8 cellular contexts compared by ENCODE assay signal in the genomic region with DNA sequence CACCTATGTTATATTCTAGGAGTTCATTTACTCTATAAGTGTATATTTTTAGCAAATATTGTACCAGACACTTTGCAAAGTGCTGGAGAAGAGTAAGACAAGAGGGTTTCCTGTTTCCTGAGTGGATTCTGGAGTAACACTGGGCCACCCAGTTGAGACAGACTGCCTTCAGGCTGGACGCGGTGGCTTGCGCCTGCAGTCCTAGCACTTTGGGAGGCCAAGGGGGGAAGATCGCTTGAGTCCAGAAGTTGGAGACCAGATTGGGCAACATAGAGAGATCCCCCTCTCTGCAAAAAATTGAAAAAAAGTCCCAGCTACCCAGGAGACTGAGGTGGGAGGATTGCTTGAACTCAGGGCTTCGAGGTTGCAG. TPM values are rescaled to one million over a fixed set of nuclear protein-coding genes. Genes with fewer than 3 reads are reported as not detected.
DNase-seq lines count a peak whose midpoint lies in the region; ATAC-seq and TF ChIP-seq lines count a peak whose summit lies in the region.

No MANE protein-coding gene starts in this region.

- H3K9ac ChIP-seq in MM.1S (ENCODE audit: low read length) (peak overlapping the region; percentile 97; the same call in 1 of the 2 replicates), neuronal stem cell (ENCODE audit: low read depth, low read length, poor library complexity) (no peak overlapping the region)

- H2AK5ac ChIP-seq in neuronal stem cell (ENCODE audit: low read depth, low read length) = no peak overlapping the region

- H3F3A ChIP-seq in MM.1S (ENCODE audit: insufficient read depth, low read length) = no peaks in the 10 kb centered on the region

- no peak for TF ChIP-seq CTCF in MM.1S (IDR thresholded peaks at IDR 0.05; ENCODE audit: low read length)

- no peak overlapping the region for H2BK12ac ChIP-seq in neuronal stem cell (ENCODE audit: low read length)

- H3K18ac ChIP-seq in neuronal stem cell (ENCODE audit: low read length) = no peak overlapping the region

- H4K8ac ChIP-seq in neuronal stem cell (ENCODE audit: low read depth, low read length) = no peak overlapping the region

- peak overlapping the region; percentile 87 for H3K4me2 ChIP-seq in MM.1S (ENCODE audit: low read depth, low read length)
- no peak overlapping the region for H3K4me2 ChIP-seq in neuronal stem cell (ENCODE audit: insufficient read depth, low read length, poor library complexity, severe bottlenecking)

- H3K4me1 ChIP-seq in CD4-positive, CD25-positive, alpha-beta regulatory T cell (ENCODE audit: control insufficient read depth, insufficient read depth, low read length, poor library complexity, severe bottlenecking) = peaks cover 21% of the 10 kb centered on the region
- H3K4me1 ChIP-seq in MM.1S (ENCODE audit: low read length) (peaks cover 9% of the 10 kb centered on the region), neuronal stem cell (ENCODE audit: control insufficient read depth in 2 of 2, insufficient read depth in 1 of 2, low read depth in 1 of 2, low read length in 2 of 2) (peaks cover 2 to 4% of the 10 kb centered on the region in 2 donors)
- H3K4me1 ChIP-seq in effector memory CD4-positive, alpha-beta T cell (ENCODE audit: control insufficient read depth, insufficient read depth, low read length, poor library complexity, severe bottlenecking) = no peaks in the 10 kb centered on the region

- no peak overlapping the region for H3K4ac ChIP-seq in neuronal stem cell (ENCODE audit: low read length)

- peaks cover 7% of the 10 kb centered on the region for H3K27me3 Mint-ChIP-seq in CD4-positive, CD25-positive, alpha-beta regulatory T cell

- peaks cover 24% of the 10 kb centered on the region for H3K36me3 ChIP-seq in CD4-positive, CD25-positive, alpha-beta regulatory T cell (ENCODE audit: control insufficient read depth, insufficient read depth, low read length)
- H3K36me3 ChIP-seq in MM.1S (replicated peaks; ENCODE audit: insufficient read depth, low read length) (peaks cover 3% of the 10 kb centered on the region; the same call in 1 of the 2 replicates), neuronal stem cell (replicated peaks in 1 of 2; ENCODE audit: control insufficient read depth in 2 of 2, insufficient read depth in 2 of 2, low read length in 2 of 2) (peaks cover 18 to 33% of the 10 kb centered on the region in 2 donors)
- peaks cover 25% of the 10 kb centered on the region for H3K36me3 ChIP-seq in effector memory CD4-positive, alpha-beta T cell (ENCODE audit: control insufficient read depth, insufficient read depth, low read length)

- DNase-seq in CD4-positive, CD25-positive, alpha-beta regulatory T cell = no peak
- DNase-seq in MM.1S (no peak), neuronal stem cell (ENCODE audit: low spot score) (no peak), caudate nucleus (lab: John Stamatoyannopoulos, UW) (no peak), C1 segment of cervical spinal cord (lab: John Stamatoyannopoulos, UW) (no peak), NCI-H1436 (lab: John Stamatoyannopoulos, UW) (no peak), SW480 (ENCODE audit: low spot score) (no peak)
- DNase-seq in effector memory CD4-positive, alpha-beta T cell = no peak

- H3K27ac ChIP-seq in CD4-positive, CD25-positive, alpha-beta regulatory T cell (ENCODE audit: insufficient read depth, low read length, poor library complexity, severe bottlenecking) = no peak overlapping the region
- H3K27ac ChIP-seq in MM.1S (ENCODE audit: low read length) (no peak overlapping the region), neuronal stem cell (replicated peaks; ENCODE audit: low read length) (no peak overlapping the region), caudate nucleus (ENCODE audit: low read depth, low read length) (no peak overlapping the region)
- H3K27ac ChIP-seq in effector memory CD4-positive, alpha-beta T cell (ENCODE audit: insufficient read depth, low read length, poor library complexity, severe bottlenecking) = no peak overlapping the region

- peak overlapping the region; percentile 94 to 99 (median 98) for H3K4me3 Mint-ChIP-seq in CD4-positive, CD25-positive, alpha-beta regulatory T cell

- H3K14ac ChIP-seq in neuronal stem cell (ENCODE audit: low read length) = no peak overlapping the region

- H3K36me3 Mint-ChIP-seq in CD4-positive, CD25-positive, alpha-beta regulatory T cell = peaks cover 23% of the 10 kb centered on the region

- peaks cover 11 to 43% (median 33%) of the 10 kb centered on the region in 4 donors for H3K4me1 Mint-ChIP-seq in CD4-positive, CD25-positive, alpha-beta regulatory T cell

- H4K91ac ChIP-seq in neuronal stem cell (ENCODE audit: low read depth, low read length, poor library complexity) = no peak overlapping the region

- H3K79me2 ChIP-seq in MM.1S (ENCODE audit: low read length) = peaks cover 42% of the 10 kb centered on the region

- H2AFZ ChIP-seq in MM.1S (ENCODE audit: low read length) (peak overlapping the region; percentile 99), neuronal stem cell (ENCODE audit: low read length) (peak overlapping the region; percentile 94)

- no CpG with 5 or more reads among the region's 5 CpGs for whole genome bisulfite sequencing in neuronal stem cell (ENCODE audit: extremely low coverage in 2 of 2, insufficient read length in 2 of 2, insufficient replicate concordance in 1 of 2), 2 donors

- H3K9me3 ChIP-seq in CD4-positive, CD25-positive, alpha-beta regulatory T cell (ENCODE audit: control insufficient read depth in 2 of 2, low read length in 2 of 2) = no peaks in the 10 kb centered on the region
- H3K9me3 ChIP-seq in MM.1S (replicated peaks; ENCODE audit: insufficient read depth, low read length) = no peaks in the 10 kb centered on the region
- no peaks in the 10 kb centered on the region for H3K9me3 ChIP-seq in effector memory CD4-positive, alpha-beta T cell (ENCODE audit: control insufficient read depth, low read length)
- H3K9me3 ChIP-seq in neuronal stem cell (replicated peaks in 1 of 2; ENCODE audit: control insufficient read depth in 2 of 2, insufficient read depth in 1 of 2, low read depth in 1 of 2, low read length in 2 of 2) = no peaks in the 10 kb centered on the region

- H2BK120ac ChIP-seq in neuronal stem cell (ENCODE audit: low read depth, low read length) = no peak overlapping the region

- peaks cover 0 to 2% (median 0%) of the 10 kb centered on the region in 7 donors for H3K9me3 Mint-ChIP-seq in CD4-positive, CD25-positive, alpha-beta regulatory T cell

- peak overlapping the region in 2 of 3 donors; percentile 97 to 99 for H3K27ac Mint-ChIP-seq in CD4-positive, CD25-positive, alpha-beta regulatory T cell

- ATAC-seq in CD4-positive, CD25-positive, alpha-beta regulatory T cell (ENCODE audit: low read depth in 2 of 2) = no peak

- no peak overlapping the region for H2BK5ac ChIP-seq in neuronal stem cell (ENCODE audit: low read length)

- no peak overlapping the region for H2BK15ac ChIP-seq in neuronal stem cell (ENCODE audit: low read length)

- H3K79me1 ChIP-seq in neuronal stem cell (ENCODE audit: low read depth, low read length) = peaks cover 7% of the 10 kb centered on the region

- no peaks in the 10 kb centered on the region for H3K27me3 ChIP-seq in CD4-positive, CD25-positive, alpha-beta regulatory T cell (ENCODE audit: control insufficient read depth, insufficient read depth, low read length)
- H3K27me3 ChIP-seq in MM.1S (replicated peaks; ENCODE audit: insufficient read depth, low read length) (no peaks in the 10 kb centered on the region), neuronal stem cell (ENCODE audit: control insufficient read depth in 3 of 3, insufficient read depth in 3 of 3, low read depth in 1 of 3, low read length in 3 of 3) (no peaks in the 10 kb centered on the region)
- H3K27me3 ChIP-seq in effector memory CD4-positive, alpha-beta T cell (replicated peaks; ENCODE audit: control insufficient read depth, insufficient read depth, low read length, poor library complexity, severe bottlenecking) = no peaks in the 10 kb centered on the region

- H3K23ac ChIP-seq in neuronal stem cell (ENCODE audit: low read depth, low read length, poor library complexity) = no peak overlapping the region

- H3K4me3 ChIP-seq in CD4-positive, CD25-positive, alpha-beta regulatory T cell (ENCODE audit: low read depth, low read length) = peak overlapping the region; percentile 92
- H3K4me3 ChIP-seq in MM.1S (ENCODE audit: low read length) = peak overlapping the region; percentile 100
- H3K4me3 ChIP-seq in effector memory CD4-positive, alpha-beta T cell (ENCODE audit: insufficient read depth, low read depth, low read length, poor library complexity, severe bottlenecking) = peak overlapping the region; percentile 87
- peak overlapping the region in 1 of 2 donors; percentile 59 for H3K4me3 ChIP-seq in neuronal stem cell (ENCODE audit: low read length in 2 of 2)

- H3K9me2 ChIP-seq in MM.1S (replicated peaks; ENCODE audit: insufficient read depth, low read length) = no peaks in the 10 kb centered on the region

- no peaks in the 10 kb centered on the region for H4K20me1 ChIP-seq in MM.1S (ENCODE audit: insufficient read depth, low read length)

RNA-seq across cellular contexts. Expression of gene ZSCAN25, which starts 0.8 kb away (rescaled TPM):
- 47.3 TPM for total RNA-seq in CD4-positive, CD25-positive, alpha-beta regulatory T cell
- polyA plus RNA-seq in CD4-positive, CD25-positive, alpha-beta regulatory T cell = 10 to 100 TPM in 3 of 4 donors, 1 to 10 TPM in 1; 9.9 to 20.4 (median 14.0) TPM
- polyA plus RNA-seq in neuronal stem cell (2013, experiment 1 of 2) = 5.5 TPM
- polyA plus RNA-seq in neuronal stem cell (2013, experiment 2 of 2) = 5.9 TPM

RNA-seq across cellular contexts. Expression of gene TMEM225B, which starts 17.9 kb away (rescaled TPM):
- 1.1 TPM for total RNA-seq in CD4-positive, CD25-positive, alpha-beta regulatory T cell
- 1 to 10 TPM in 2 of 4 donors, under 1 TPM in 2; 0.67 to 2.3 (median 1.00) TPM for polyA plus RNA-seq in CD4-positive, CD25-positive, alpha-beta regulatory T cell
- polyA plus RNA-seq in neuronal stem cell (2013, experiment 1 of 2) = 1.3 TPM
- polyA plus RNA-seq in neuronal stem cell (2013, experiment 2 of 2) = 1.5 TPM

RNA-seq across cellular contexts. Expression of gene ZNF655, which starts 57.5 kb away (rescaled TPM):
- 148 TPM for total RNA-seq in CD4-positive, CD25-positive, alpha-beta regulatory T cell
- polyA plus RNA-seq in CD4-positive, CD25-positive, alpha-beta regulatory T cell = 100 to 1,000 TPM in 1 of 4 donors, 10 to 100 TPM in 3; 89.9 to 121 (median 95.5) TPM
- 27.3 TPM for polyA plus RNA-seq in neuronal stem cell (2013, experiment 1 of 2)
- polyA plus RNA-seq in neuronal stem cell (2013, experiment 2 of 2) = 27.7 TPM
